ENCODE assay signal across 9 cellular contexts in genomic region chr16:30112197-30113030, GRCh38. TPM values are rescaled to one million over a fixed set of nuclear protein-coding genes. Genes with fewer than 3 reads are reported as not detected.
DNase-seq lines count a peak whose midpoint lies in the region; ATAC-seq and TF ChIP-seq lines count a peak whose summit lies in the region.
"Had no signal": no experiment of that assay in that cellular context is flagged by ENCODE, and none has a peak within 500 bp of the region (broad histone marks: within the 10 kb centered on the region; RNA-seq: fewer than 3 reads in every experiment).

No MANE protein-coding gene starts in this region.

- H3K4me3 Mint-ChIP-seq in endothelial cell (ENCODE audit: unreplicated experiment), result no peak overlapping the region
- H3K4me3 Mint-ChIP-seq in neural crest cell, result no peak overlapping the region

- H3K27ac Mint-ChIP-seq in endothelial cell (ENCODE audit: unreplicated experiment), result peak overlapping the region; percentile 61
- no peak overlapping the region for H3K27ac Mint-ChIP-seq in neural crest cell (ENCODE audit: unreplicated experiment)

- H3K36me3 Mint-ChIP-seq in endothelial cell (ENCODE audit: low read depth, unreplicated experiment) (peaks cover 16% of the 10 kb centered on the region), neural crest cell (ENCODE audit: low read depth) (peaks cover 3% of the 10 kb centered on the region)

- H3K9me3 Mint-ChIP-seq in endothelial cell (ENCODE audit: unreplicated experiment) (no peaks in the 10 kb centered on the region), neural crest cell (no peaks in the 10 kb centered on the region)

- ATAC-seq in HG03097 (IDR thresholded peaks at IDR 0.05; ENCODE audit: low FRiP score, unreplicated experiment) (no peak), HG03139 (IDR thresholded peaks at IDR 0.05; ENCODE audit: unreplicated experiment) (no peak)

- H3K9ac ChIP-seq in Loucy (ENCODE audit: low read depth, low read length, poor library complexity, severe bottlenecking), result no peak overlapping the region

- intact Hi-C loops in vagina (cut with DNase I), result no loop called here

- DNase-seq in activated CD4-positive, alpha-beta T cell treated with anti-CD3 and anti-CD28 coated beads, Interleukin-2, amount 50 U/mL, for 48 hours, result peak; percentile 77 to 83
- DNase-seq in endothelial cell (ENCODE audit: low spot score) (peak; percentile 75), neural crest cell (ENCODE audit: low read depth, low spot score) (peak; percentile 61), vagina (ENCODE audit: extremely low spot score in 2 of 2) (no peak)

- H3K79me2 ChIP-seq in DOHH2 (ENCODE audit: control insufficient read depth, low read length) (no peaks in the 10 kb centered on the region), Loucy (ENCODE audit: insufficient read depth, low read length) (no peaks in the 10 kb centered on the region)

- TF ChIP-seq CTCF in DOHH2 (IDR thresholded peaks at IDR 0.05; ENCODE audit: low read depth, low read length, poor library complexity, severe bottlenecking) (peak; percentile 92), Loucy (conservative IDR thresholded peaks at IDR 0.05; ENCODE audit: low read length) (peak; percentile 57), endothelial cell (IDR thresholded peaks at IDR 0.05; ENCODE audit: unreplicated experiment) (peak; percentile 75), neural crest cell (conservative IDR thresholded peaks at IDR 0.05) (peak; percentile 65), vagina (IDR thresholded peaks at IDR 0.05) (peak in 2 of 3 experiments; percentile 50 to 64)

- H3K9me3 ChIP-seq in DOHH2 (ENCODE audit: control insufficient read depth, insufficient read depth, low read length), result no peaks in the 10 kb centered on the region
- no peaks in the 10 kb centered on the region for H3K9me3 ChIP-seq in Loucy (ENCODE audit: insufficient read depth, low read depth, low read length)
- H3K9me3 ChIP-seq in vagina, result no peaks in the 10 kb centered on the region

- H4K20me1 ChIP-seq in DOHH2 (ENCODE audit: control insufficient read depth, insufficient read depth, low read depth, low read length) (no peaks in the 10 kb centered on the region), Loucy (ENCODE audit: insufficient read depth, low read length, poor library complexity, severe bottlenecking) (no peaks in the 10 kb centered on the region)

- H3K4me1 Mint-ChIP-seq in endothelial cell (ENCODE audit: unreplicated experiment), result no peaks in the 10 kb centered on the region
- peaks cover 6% of the 10 kb centered on the region for H3K4me1 Mint-ChIP-seq in neural crest cell

- H3K36me3 ChIP-seq in DOHH2 (ENCODE audit: control insufficient read depth, low read length) (peaks cover 12% of the 10 kb centered on the region), Loucy (ENCODE audit: insufficient read depth, low read length) (no peaks in the 10 kb centered on the region), vagina (peaks cover 0 to 69% of the 10 kb centered on the region in 2 donors)

- H3K9me2 ChIP-seq in DOHH2 (replicated peaks; ENCODE audit: control insufficient read depth, low read length) (no peaks in the 10 kb centered on the region), Loucy (replicated peaks; ENCODE audit: low read depth, low read length) (no peaks in the 10 kb centered on the region)

- H3K27me3 Mint-ChIP-seq in endothelial cell (ENCODE audit: unreplicated experiment) (peaks cover 5% of the 10 kb centered on the region), neural crest cell (ENCODE audit: low read depth) (no peaks in the 10 kb centered on the region)

- H3K27ac ChIP-seq in DOHH2 (ENCODE audit: low read depth, low read length) (no peak overlapping the region), vagina (no peak overlapping the region)

- no peaks in the 10 kb centered on the region for H3K27me3 ChIP-seq in DOHH2 (ENCODE audit: control insufficient read depth, low read length)
- no peaks in the 10 kb centered on the region for H3K27me3 ChIP-seq in Loucy (ENCODE audit: insufficient read depth, low read length, poor library complexity, severe bottlenecking)
- H3K27me3 ChIP-seq in vagina, result no peaks in the 10 kb centered on the region

- H2AFZ ChIP-seq in Loucy (ENCODE audit: low read length), result no peak overlapping the region

- peak overlapping the region; percentile 21; the same call in 1 of the 2 replicates for H3K4me2 ChIP-seq in DOHH2 (ENCODE audit: low read length)
- H3K4me2 ChIP-seq in Loucy (ENCODE audit: low read depth, low read length, poor library complexity, severe bottlenecking), result no peak overlapping the region

- H3F3A ChIP-seq in DOHH2 (ENCODE audit: control insufficient read depth, insufficient read depth) (no peaks in the 10 kb centered on the region), Loucy (ENCODE audit: low read depth) (no peaks in the 10 kb centered on the region)

- H3K4me1 ChIP-seq in DOHH2 (ENCODE audit: control insufficient read depth, low read length) (peaks cover 22% of the 10 kb centered on the region), Loucy (ENCODE audit: insufficient read depth, low read length, poor library complexity, severe bottlenecking) (no peaks in the 10 kb centered on the region), vagina (peaks cover 18% of the 10 kb centered on the region)

- no peak overlapping the region for H3K4me3 ChIP-seq in DOHH2 (ENCODE audit: low read length)
- H3K4me3 ChIP-seq in Loucy (ENCODE audit: low read length, poor library complexity, severe bottlenecking), result no peak overlapping the region
- H3K4me3 ChIP-seq in vagina, result no peak overlapping the region
- H3K4me3 ChIP-seq: skin epidermis had no signal

- no peak for TF ChIP-seq POLR2A in vagina (IDR thresholded peaks at IDR 0.05)

RNA-seq across cellular contexts. Expression of gene GDPD3, which starts 0.9 kb away (rescaled TPM):
- total RNA-seq in endothelial cell (ENCODE audit: unreplicated experiment) (9.3 TPM), neural crest cell (6.7 and 7.7 TPM in 2 replicates), vagina (6.9 TPM)

RNA-seq across cellular contexts. Expression of gene MAPK3, which starts 10.6 kb away (rescaled TPM):
- total RNA-seq in endothelial cell (ENCODE audit: unreplicated experiment) (125 TPM), neural crest cell (60.5 and 62.6 TPM in 2 replicates), vagina (104 TPM)

RNA-seq across cellular contexts. Expression of gene YPEL3, which starts 16.4 kb away (rescaled TPM):
- 45.9 TPM for total RNA-seq in endothelial cell (ENCODE audit: unreplicated experiment)
- total RNA-seq in neural crest cell, result 9.6 and 12.4 TPM in 2 replicates
- total RNA-seq in vagina, result 116 TPM

RNA-seq across cellular contexts. Expression of gene TBX6, which starts 20.7 kb away (rescaled TPM):
- total RNA-seq in endothelial cell (ENCODE audit: unreplicated experiment) (2.6 TPM), neural crest cell (0.79 and 1.2 TPM in 2 replicates), vagina (6.4 TPM)

RNA-seq across cellular contexts. Expression of gene PPP4C, which starts 36.6 kb away (rescaled TPM):
- total RNA-seq in endothelial cell (ENCODE audit: unreplicated experiment) (191 TPM), neural crest cell (141 and 144 TPM in 2 replicates), vagina (60.4 TPM)

Comparison
In these comparisons a context has a peak if more than half of its experiments do, and no peak if none do; other contexts are left out.
1. DNase-seq: peak in activated CD4-positive, alpha-beta T cell treated with anti-CD3 and anti-CD28 coated beads, Interleukin-2, amount 50 U/mL, for 48 hours (2 of 2), endothelial cell (single experiment) and neural crest cell (single experiment); none in vagina (0 of 2).
2. Peak in every context shown above with its lines, with median percentiles within 50 percentile points of each other: CTCF ChIP-seq.